In the genomic region with DNA sequence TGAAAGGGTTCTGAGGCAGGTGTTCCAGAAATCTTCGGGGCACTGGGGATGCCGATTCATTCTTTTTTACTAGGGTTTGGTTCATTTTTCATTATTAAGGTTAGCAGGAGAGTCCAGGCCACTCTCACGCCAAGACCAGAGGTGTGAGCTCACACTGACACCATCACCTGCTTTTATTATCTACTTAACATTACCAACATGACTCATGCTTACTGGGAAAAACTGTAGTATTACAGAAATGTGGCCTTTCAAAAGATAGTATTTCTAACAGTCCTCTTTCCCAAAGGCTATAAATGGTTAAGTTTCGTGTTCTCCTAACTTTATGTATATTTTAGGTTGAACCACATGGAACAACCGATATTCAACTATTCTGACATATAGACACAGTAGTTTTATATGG, we compare ENCODE assay signal across 11 cellular contexts.
"Had no signal": no experiment of that assay in that cellular context is flagged by ENCODE, and none has a peak within 500 bp of the region (broad histone marks: within the 10 kb centered on the region; RNA-seq: fewer than 3 reads in every experiment).

No MANE protein-coding gene starts in this region.

- H3K27me3 ChIP-seq: cardiac muscle cell, foreskin keratinocyte, left lung, neutrophil, pancreas, upper lobe of left lung had no signal

- H3K27ac ChIP-seq: cardiac muscle cell, foreskin keratinocyte, left lung, neutrophil, pancreas, thoracic aorta, upper lobe of left lung had no signal

- H3K9me3 ChIP-seq: left lung, neutrophil, pancreas, thoracic aorta, upper lobe of left lung had no signal

- H3K4me1 ChIP-seq: foreskin keratinocyte, left lung, pancreas, upper lobe of left lung had no signal

- DNase-seq: activated CD4-positive, CD25-positive, alpha-beta regulatory T cell treated with anti-CD3 and anti-CD28 coated beads, Interleukin-2, amount 50 U/mL, for 72 hours; activated effector memory CD4-positive, alpha-beta T cell treated with anti-CD3 and anti-CD28 coated beads, Interleukin-2, amount 50 U/mL, for 16 hours; activated T-cell treated with anti-CD3 and anti-CD28 coated beads for 4 hours; amygdala; left lung; upper lobe of left lung had no signal

- H3K4me3 ChIP-seq: cardiac muscle cell, left lung, pancreas, thoracic aorta, upper lobe of left lung had no signal

- H3K36me3 ChIP-seq: left lung, neutrophil, pancreas, thoracic aorta, upper lobe of left lung had no signal
